8 cellular contexts compared by ENCODE assay signal in genomic region chr17:57995076-57995956, GRCh38.
DNase-seq lines count a peak whose midpoint lies in the region; ATAC-seq and TF ChIP-seq lines count a peak whose summit lies in the region.

No MANE protein-coding gene starts in this region.

- H3K9me2 ChIP-seq in Loucy (replicated peaks; ENCODE audit: low read depth, low read length), result no peaks in the 10 kb centered on the region

- ATAC-seq in GM19372 (IDR thresholded peaks at IDR 0.05; ENCODE audit: low read depth, unreplicated experiment) (peak; percentile 75), RWPE2 (ENCODE audit: low read depth) (peak; percentile 77), GM21515 (IDR thresholded peaks at IDR 0.05; ENCODE audit: unreplicated experiment) (no peak)

- DNase-seq in CD1c-positive myeloid dendritic cell (ENCODE audit: extremely low spot score) (peak; percentile 71), RWPE2 (ENCODE audit: low spot score) (no peak), globus pallidus (ENCODE audit: low spot score) (peak; percentile 87)
- peak; percentile 67 for DNase-seq in activated naive CD4-positive, alpha-beta T cell treated with anti-CD3 and anti-CD28 coated beads, Interleukin-2, amount 10 ng/mL, durations not matched to agents 7 days and 5 days

- H3K9me3 ChIP-seq in Loucy (ENCODE audit: insufficient read depth, low read depth, low read length) (no peaks in the 10 kb centered on the region), RWPE2 (ENCODE audit: severe bottlenecking) (no peaks in the 10 kb centered on the region), parathyroid adenoma (ENCODE audit: control insufficient read depth, low read length) (no peaks in the 10 kb centered on the region)

- peaks cover 48% of the 10 kb centered on the region for H3K4me1 Mint-ChIP-seq in activated naive CD4-positive, alpha-beta T cell treated with anti-CD3 and anti-CD28 coated beads, Interleukin-2, amount 10 ng/mL, durations not matched to agents 7 days and 5 days

- no peak overlapping the region for H3K4me3 ChIP-seq in Loucy (ENCODE audit: low read length, poor library complexity, severe bottlenecking)
- H3K4me3 ChIP-seq in RWPE2 (ENCODE audit: severe bottlenecking), result no peak overlapping the region
- no peak overlapping the region for H3K4me3 ChIP-seq in parathyroid adenoma (ENCODE audit: low read depth, low read length)

- H4K20me1 ChIP-seq in Loucy (ENCODE audit: insufficient read depth, low read length, poor library complexity, severe bottlenecking), result peaks cover 12% of the 10 kb centered on the region

- peaks cover 26% of the 10 kb centered on the region for H3K36me3 Mint-ChIP-seq in activated naive CD4-positive, alpha-beta T cell treated with anti-CD3 and anti-CD28 coated beads, Interleukin-2, amount 10 ng/mL, durations not matched to agents 7 days and 5 days

- peaks cover 6% of the 10 kb centered on the region for H3F3A ChIP-seq in Loucy (ENCODE audit: low read depth)

- H2AFZ ChIP-seq in Loucy (ENCODE audit: low read length), result no peak overlapping the region
- H2AFZ ChIP-seq in parathyroid adenoma, result no peak overlapping the region

- TF ChIP-seq CTCF in Loucy (conservative IDR thresholded peaks at IDR 0.05; ENCODE audit: low read length), result peak; percentile 79
- TF ChIP-seq CTCF in RWPE2 (IDR thresholded peaks at IDR 0.05; ENCODE audit: poor library complexity, severe bottlenecking), result peak; percentile 74
- TF ChIP-seq CTCF in parathyroid adenoma (IDR thresholded peaks at IDR 0.05), result peak; percentile 75

- peaks cover 18% of the 10 kb centered on the region for H3K4me1 ChIP-seq in Loucy (ENCODE audit: insufficient read depth, low read length, poor library complexity, severe bottlenecking)
- H3K4me1 ChIP-seq in RWPE2 (ENCODE audit: insufficient read depth, poor library complexity, severe bottlenecking), result no peaks in the 10 kb centered on the region
- H3K4me1 ChIP-seq in parathyroid adenoma, result peaks cover 5% of the 10 kb centered on the region

- no peak overlapping the region for H3K4me2 ChIP-seq in Loucy (ENCODE audit: low read depth, low read length, poor library complexity, severe bottlenecking)
- no peak overlapping the region for H3K4me2 ChIP-seq in parathyroid adenoma (ENCODE audit: low read length)

- H3K79me2 ChIP-seq in Loucy (ENCODE audit: insufficient read depth, low read length), result peaks cover 19% of the 10 kb centered on the region
- H3K79me2 ChIP-seq in parathyroid adenoma, result peaks cover 3% of the 10 kb centered on the region

- H3K27me3 Mint-ChIP-seq in activated naive CD4-positive, alpha-beta T cell treated with anti-CD3 and anti-CD28 coated beads, Interleukin-2, amount 10 ng/mL, durations not matched to agents 7 days and 5 days, result no peaks in the 10 kb centered on the region

- no peaks in the 10 kb centered on the region for H3K9me3 Mint-ChIP-seq in activated naive CD4-positive, alpha-beta T cell treated with anti-CD3 and anti-CD28 coated beads, Interleukin-2, amount 10 ng/mL, durations not matched to agents 7 days and 5 days

- H3K27me3 ChIP-seq in Loucy (ENCODE audit: insufficient read depth, low read length, poor library complexity, severe bottlenecking) (no peaks in the 10 kb centered on the region), RWPE2 (ENCODE audit: insufficient read depth, poor library complexity, severe bottlenecking) (no peaks in the 10 kb centered on the region), parathyroid adenoma (ENCODE audit: control insufficient read depth, insufficient read depth, low read length) (no peaks in the 10 kb centered on the region)

- CTCF ChIA-PET in activated naive CD4-positive, alpha-beta T cell treated with anti-CD3 and anti-CD28 coated beads, Interleukin-2, amount 10 ng/mL, durations not matched to agents 7 days and 5 days (lab: Charles Lee), result interaction anchor here (0.7 to 10.9 kb wide), 10 partner anchors 12 to 140 kb away, joined by 3 to 207 read pairs (median 3); partner anchors contain the start of genes MRPS23 and SRSF1

- H3K27ac Mint-ChIP-seq in activated naive CD4-positive, alpha-beta T cell treated with anti-CD3 and anti-CD28 coated beads, Interleukin-2, amount 10 ng/mL, durations not matched to agents 7 days and 5 days, result no peak overlapping the region

- no peak overlapping the region for H3K4me3 Mint-ChIP-seq in activated naive CD4-positive, alpha-beta T cell treated with anti-CD3 and anti-CD28 coated beads, Interleukin-2, amount 10 ng/mL, durations not matched to agents 7 days and 5 days

- H3K9ac ChIP-seq in Loucy (ENCODE audit: low read depth, low read length, poor library complexity, severe bottlenecking), result no peak overlapping the region
- H3K9ac ChIP-seq in parathyroid adenoma, result no peak overlapping the region

- H3K27ac ChIP-seq in RWPE2 (ENCODE audit: poor library complexity, severe bottlenecking) (no peak overlapping the region), parathyroid adenoma (no peak overlapping the region)

- peaks cover 23% of the 10 kb centered on the region; the same call in 1 of the 2 replicates for H3K36me3 ChIP-seq in Loucy (ENCODE audit: insufficient read depth, low read length)
- H3K36me3 ChIP-seq in RWPE2 (ENCODE audit: low read depth), result peaks cover 76% of the 10 kb centered on the region
- H3K36me3 ChIP-seq in parathyroid adenoma (ENCODE audit: control insufficient read depth, insufficient read depth, low read length), result no peaks in the 10 kb centered on the region
